9 cellular contexts compared by ENCODE assay signal in genomic region chr22:23787910-23788309, GRCh38. TPM values are rescaled to one million over a fixed set of nuclear protein-coding genes. Genes with fewer than 3 reads are reported as not detected.
DNase-seq lines count a peak whose midpoint lies in the region; ATAC-seq and TF ChIP-seq lines count a peak whose summit lies in the region.
"Had no signal": no experiment of that assay in that cellular context is flagged by ENCODE, and none has a peak within 500 bp of the region (broad histone marks: within the 10 kb centered on the region; RNA-seq: fewer than 3 reads in every experiment).

No MANE protein-coding gene starts in this region.

- H3K9me3 ChIP-seq in SK-N-MC (ENCODE audit: low read depth, low read length) = no peaks in the 10 kb centered on the region

- DNase-seq in GM06990 (ENCODE audit: extremely low read depth, insufficient read length) = no peak
- no peak for DNase-seq in SK-N-MC (ENCODE audit: low read depth, low spot score)
- DNase-seq in fibroblast of the aortic adventitia (ENCODE audit: low read depth) = no peak
- DNase-seq in retinal pigment epithelial cell (ENCODE audit: low read depth) = no peak
- no peak for DNase-seq in H4 (ENCODE audit: low spot score)

- peak overlapping the region; percentile 74 for H3K4me3 ChIP-seq in GM06990 (replicated peaks; ENCODE audit: low read depth, low read length)
- peak overlapping the region; percentile 100 for H3K4me3 ChIP-seq in SK-N-MC
- peak overlapping the region; percentile 93 for H3K4me3 ChIP-seq in fibroblast of the aortic adventitia (ENCODE audit: low read depth, low read length)
- peak overlapping the region; percentile 60 for H3K4me3 ChIP-seq in retinal pigment epithelial cell (ENCODE audit: low read length)

- TF ChIP-seq CTCF in GM06990 (IDR thresholded peaks at IDR 0.05; ENCODE audit: insufficient read depth, low read length, poor library complexity, severe bottlenecking) (no peak), fibroblast of the aortic adventitia (IDR thresholded peaks at IDR 0.05; ENCODE audit: insufficient read depth, low read length) (no peak), retinal pigment epithelial cell (conservative IDR thresholded peaks at IDR 0.05; ENCODE audit: low read depth, low read length) (no peak)

- no peaks in the 10 kb centered on the region for H3K27me3 ChIP-seq in GM06990 (replicated peaks; ENCODE audit: control insufficient read depth, insufficient read depth, low read length)

- ATAC-seq in GM21390 (IDR thresholded peaks at IDR 0.05; ENCODE audit: unreplicated experiment) (no peak), GM21528 (IDR thresholded peaks at IDR 0.05; ENCODE audit: low FRiP score, unreplicated experiment) (no peak), GM21786 (IDR thresholded peaks at IDR 0.05; ENCODE audit: unreplicated experiment) (no peak)

- peak overlapping the region; percentile 100 for H3K9ac ChIP-seq in SK-N-MC (ENCODE audit: insufficient read length)

- H3K27ac ChIP-seq in SK-N-MC = peak overlapping the region; percentile 100

- H3K36me3 ChIP-seq in GM06990 (ENCODE audit: control insufficient read depth, insufficient read depth, low read length) (peaks cover 7% of the 10 kb centered on the region), SK-N-MC (ENCODE audit: insufficient read depth, low read length) (peaks cover 35% of the 10 kb centered on the region)

RNA-seq across cellular contexts. Expression of gene SMARCB1, which starts 1.1 kb away (rescaled TPM):
- 55.2 and 96.1 TPM in 2 replicates for total RNA-seq in fibroblast of the aortic adventitia (ENCODE audit: low replicate concordance)
- total RNA-seq in H4 (2014; rRNA removed; shearing (Covaris generic)) = 50.9 and 61.2 TPM in 2 replicates

RNA-seq across cellular contexts. Expression of gene MMP11, which starts 15.3 kb away (rescaled TPM):
- total RNA-seq in fibroblast of the aortic adventitia (ENCODE audit: low replicate concordance) = 5.1 and 47.8 TPM in 2 replicates
- total RNA-seq in H4 (2014; rRNA removed; shearing (Covaris generic)) = 0.35 and 1.4 TPM in 2 replicates

RNA-seq across cellular contexts. Expression of gene CHCHD10, which starts 20.1 kb away (rescaled TPM):
- 2.5 and 2.6 TPM in 2 replicates for total RNA-seq in fibroblast of the aortic adventitia (ENCODE audit: low replicate concordance)
- total RNA-seq in H4 (2014; rRNA removed; shearing (Covaris generic)) = 0.72 and 14.9 TPM in 2 replicates

RNA-seq across cellular contexts. Expression of gene C22orf15, which starts 25.1 kb away (rescaled TPM):
- 0.18 and 4.9 TPM in 2 replicates for total RNA-seq in fibroblast of the aortic adventitia (ENCODE audit: low replicate concordance)
- not detected in 2 replicates for total RNA-seq in H4 (2014; rRNA removed; shearing (Covaris generic))
- total RNA-seq: lower leg skin had no signal

RNA-seq across cellular contexts. Expression of gene VPREB3, which starts 33.7 kb away (rescaled TPM):
- not detected in 2 replicates for total RNA-seq in fibroblast of the aortic adventitia (ENCODE audit: low replicate concordance)
- not detected in 2 replicates for total RNA-seq in H4 (2014; rRNA removed; shearing (Covaris generic))
- total RNA-seq: lower leg skin had no signal
